ENCODE assay signal across 8 cellular contexts in the genomic region with DNA sequence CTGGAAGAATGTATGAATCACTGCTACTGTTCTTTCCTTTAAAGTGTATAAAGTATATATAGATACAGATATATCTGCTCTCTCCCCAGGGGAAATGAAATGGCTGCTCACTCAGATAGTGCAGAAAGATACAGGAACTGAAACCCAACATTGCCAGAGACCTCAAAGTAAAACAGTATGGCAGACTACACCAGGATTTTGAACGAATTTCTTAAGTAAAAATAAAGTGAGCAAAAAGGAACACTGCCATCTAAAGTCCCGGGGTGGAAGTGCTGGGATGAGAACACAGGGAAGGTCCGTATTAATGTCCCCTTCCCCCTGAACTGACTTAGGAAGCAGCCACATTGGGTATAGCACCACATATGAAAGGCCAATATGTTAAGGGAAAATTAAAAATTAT.
DNase-seq lines count a peak whose midpoint lies in the region; ATAC-seq and TF ChIP-seq lines count a peak whose summit lies in the region.

No MANE protein-coding gene starts in this region.

- H3K36me3 ChIP-seq in CD4-positive, CD25-positive, alpha-beta regulatory T cell (ENCODE audit: control insufficient read depth, insufficient read depth, low read length), result no peaks in the 10 kb centered on the region
- H3K36me3 ChIP-seq in WERI-Rb-1, result no peaks in the 10 kb centered on the region

- H3K4me1 Mint-ChIP-seq in CD4-positive, CD25-positive, alpha-beta regulatory T cell, result peaks cover 4 to 30% (median 9%) of the 10 kb centered on the region in 4 donors
- no peaks in the 10 kb centered on the region for H3K4me1 Mint-ChIP-seq in activated T-helper 1 cell treated with anti-CD3 and anti-CD28 coated beads, Interleukin-12 subunit alpha, Interleukin-12 subunit beta, Interleukin-2, Interleukin-4 antibody, amounts not matched to agents 30 ng/mL and 10 ng/mL and 1 ng/mL, durations not matched to agents 14 hours and 24 hours and 36 hours (ENCODE audit: low read depth)

- no peaks in the 10 kb centered on the region for H3K9me3 ChIP-seq in CD4-positive, CD25-positive, alpha-beta regulatory T cell (ENCODE audit: control insufficient read depth in 2 of 2, low read length in 2 of 2)
- H3K9me3 ChIP-seq in WERI-Rb-1 (ENCODE audit: severe bottlenecking), result no peaks in the 10 kb centered on the region

- peak; percentile 28 for ATAC-seq in CD4-positive, CD25-positive, alpha-beta regulatory T cell (ENCODE audit: low read depth in 2 of 2)
- ATAC-seq in GM19328 (IDR thresholded peaks at IDR 0.05; ENCODE audit: unreplicated experiment) (peak; percentile 52), HG03135 (IDR thresholded peaks at IDR 0.05; ENCODE audit: unreplicated experiment) (peak; percentile 59), Right ventricle myocardium inferior (no peak)

- no peaks in the 10 kb centered on the region for H3K27me3 ChIP-seq in CD4-positive, CD25-positive, alpha-beta regulatory T cell (ENCODE audit: control insufficient read depth, insufficient read depth, low read length)
- H3K27me3 ChIP-seq in WERI-Rb-1 (ENCODE audit: insufficient read depth, low read depth, severe bottlenecking), result no peaks in the 10 kb centered on the region

- no peaks in the 10 kb centered on the region for H3K4me1 ChIP-seq in CD4-positive, CD25-positive, alpha-beta regulatory T cell (ENCODE audit: control insufficient read depth, insufficient read depth, low read length, poor library complexity, severe bottlenecking)

- no peak overlapping the region for H3K4me3 Mint-ChIP-seq in CD4-positive, CD25-positive, alpha-beta regulatory T cell
- H3K4me3 Mint-ChIP-seq in activated T-helper 1 cell treated with anti-CD3 and anti-CD28 coated beads, Interleukin-12 subunit alpha, Interleukin-12 subunit beta, Interleukin-2, Interleukin-4 antibody, amounts not matched to agents 30 ng/mL and 10 ng/mL and 1 ng/mL, durations not matched to agents 14 hours and 24 hours and 36 hours, result no peak overlapping the region

- H3K36me3 Mint-ChIP-seq in CD4-positive, CD25-positive, alpha-beta regulatory T cell, result no peaks in the 10 kb centered on the region
- no peaks in the 10 kb centered on the region for H3K36me3 Mint-ChIP-seq in activated T-helper 1 cell treated with anti-CD3 and anti-CD28 coated beads, Interleukin-12 subunit alpha, Interleukin-12 subunit beta, Interleukin-2, Interleukin-4 antibody, amounts not matched to agents 30 ng/mL and 10 ng/mL and 1 ng/mL, durations not matched to agents 14 hours and 24 hours and 36 hours (ENCODE audit: low read depth)

- no peak overlapping the region for H3K27ac ChIP-seq in CD4-positive, CD25-positive, alpha-beta regulatory T cell (ENCODE audit: insufficient read depth, low read length, poor library complexity, severe bottlenecking)
- no peak overlapping the region for H3K27ac ChIP-seq in WERI-Rb-1

- H3K27ac Mint-ChIP-seq in CD4-positive, CD25-positive, alpha-beta regulatory T cell, result no peak overlapping the region
- H3K27ac Mint-ChIP-seq in activated T-helper 1 cell treated with anti-CD3 and anti-CD28 coated beads, Interleukin-12 subunit alpha, Interleukin-12 subunit beta, Interleukin-2, Interleukin-4 antibody, amounts not matched to agents 30 ng/mL and 10 ng/mL and 1 ng/mL, durations not matched to agents 14 hours and 24 hours and 36 hours, result no peak overlapping the region

- no peak overlapping the region for H3K4me3 ChIP-seq in CD4-positive, CD25-positive, alpha-beta regulatory T cell (ENCODE audit: low read depth, low read length)
- no peak overlapping the region for H3K4me3 ChIP-seq in WERI-Rb-1 (ENCODE audit: low read depth, low read length)

- peak in 1 of 3 donors; percentile 7 for DNase-seq in CD4-positive, CD25-positive, alpha-beta regulatory T cell
- peak; percentile 14 for DNase-seq in WERI-Rb-1
- DNase-seq in NCI-H187 treated with DMSO at 0.1 percent for 48 hours (lab: John Stamatoyannopoulos, UW), result no peak
- DNase-seq in activated T-helper 1 cell treated with anti-CD3 and anti-CD28 coated beads, Interleukin-12 subunit alpha, Interleukin-12 subunit beta, Interleukin-2, Interleukin-4 antibody, amounts not matched to agents 30 ng/mL and 10 ng/mL and 1 ng/mL, durations not matched to agents 14 hours and 24 hours and 36 hours (ENCODE audit: low spot score), result no peak
- DNase-seq in hypothalamus (lab: John Stamatoyannopoulos, UW), result no peak
- no peak for DNase-seq in Right ventricle myocardium inferior (ENCODE audit: missing footprints)

- H3K27me3 Mint-ChIP-seq in CD4-positive, CD25-positive, alpha-beta regulatory T cell, result peaks cover 15% of the 10 kb centered on the region
- no peaks in the 10 kb centered on the region for H3K27me3 Mint-ChIP-seq in activated T-helper 1 cell treated with anti-CD3 and anti-CD28 coated beads, Interleukin-12 subunit alpha, Interleukin-12 subunit beta, Interleukin-2, Interleukin-4 antibody, amounts not matched to agents 30 ng/mL and 10 ng/mL and 1 ng/mL, durations not matched to agents 14 hours and 24 hours and 36 hours (ENCODE audit: insufficient read depth)

- peak; percentile 33; the same call in 1 of the 2 replicates for TF ChIP-seq CTCF in WERI-Rb-1 (IDR thresholded peaks at IDR 0.05; ENCODE audit: low read depth, low read length)

- H3K9me3 Mint-ChIP-seq in CD4-positive, CD25-positive, alpha-beta regulatory T cell, result peaks cover 0 to 3% (median 0%) of the 10 kb centered on the region in 7 donors
- H3K9me3 Mint-ChIP-seq in activated T-helper 1 cell treated with anti-CD3 and anti-CD28 coated beads, Interleukin-12 subunit alpha, Interleukin-12 subunit beta, Interleukin-2, Interleukin-4 antibody, amounts not matched to agents 30 ng/mL and 10 ng/mL and 1 ng/mL, durations not matched to agents 14 hours and 24 hours and 36 hours, result no peaks in the 10 kb centered on the region

- intact Hi-C loops in activated T-helper 1 cell treated with anti-CD3 and anti-CD28 coated beads, Interleukin-12 subunit alpha, Interleukin-12 subunit beta, Interleukin-2, Interleukin-4 antibody, amounts not matched to agents 30 ng/mL and 10 ng/mL and 1 ng/mL, durations not matched to agents 14 hours and 24 hours and 36 hours (cut with micrococcal nuclease), result no loop called here
- intact Hi-C loops in Right ventricle myocardium inferior (cut with DNase I), result no loop called here
